1 cellular context compared by ENCODE assay signal in genomic region chr16:49468611-49469322, GRCh38.
TF ChIP-seq lines count a peak whose summit lies in the region.

No MANE protein-coding gene starts in this region.

TF ChIP-seq in HepG2, 621 proteins besides CTCF, POLR2A, EP300 and RAD21:
- TF ChIP-seq NFATC3 (CRISPR knock-in tag; IDR thresholded peaks at IDR 0.05) (no peak), ZNF350 (CRISPR knock-in tag; IDR thresholded peaks at IDR 0.05; ENCODE audit: borderline replicate concordance, low read depth) (no peak), CENPBD1 (CRISPR knock-in tag; IDR thresholded peaks at IDR 0.05; ENCODE audit: borderline replicate concordance, low read depth) (no peak)
